Comparison of ENCODE assay signal across 9 cellular contexts in the genomic region with DNA sequence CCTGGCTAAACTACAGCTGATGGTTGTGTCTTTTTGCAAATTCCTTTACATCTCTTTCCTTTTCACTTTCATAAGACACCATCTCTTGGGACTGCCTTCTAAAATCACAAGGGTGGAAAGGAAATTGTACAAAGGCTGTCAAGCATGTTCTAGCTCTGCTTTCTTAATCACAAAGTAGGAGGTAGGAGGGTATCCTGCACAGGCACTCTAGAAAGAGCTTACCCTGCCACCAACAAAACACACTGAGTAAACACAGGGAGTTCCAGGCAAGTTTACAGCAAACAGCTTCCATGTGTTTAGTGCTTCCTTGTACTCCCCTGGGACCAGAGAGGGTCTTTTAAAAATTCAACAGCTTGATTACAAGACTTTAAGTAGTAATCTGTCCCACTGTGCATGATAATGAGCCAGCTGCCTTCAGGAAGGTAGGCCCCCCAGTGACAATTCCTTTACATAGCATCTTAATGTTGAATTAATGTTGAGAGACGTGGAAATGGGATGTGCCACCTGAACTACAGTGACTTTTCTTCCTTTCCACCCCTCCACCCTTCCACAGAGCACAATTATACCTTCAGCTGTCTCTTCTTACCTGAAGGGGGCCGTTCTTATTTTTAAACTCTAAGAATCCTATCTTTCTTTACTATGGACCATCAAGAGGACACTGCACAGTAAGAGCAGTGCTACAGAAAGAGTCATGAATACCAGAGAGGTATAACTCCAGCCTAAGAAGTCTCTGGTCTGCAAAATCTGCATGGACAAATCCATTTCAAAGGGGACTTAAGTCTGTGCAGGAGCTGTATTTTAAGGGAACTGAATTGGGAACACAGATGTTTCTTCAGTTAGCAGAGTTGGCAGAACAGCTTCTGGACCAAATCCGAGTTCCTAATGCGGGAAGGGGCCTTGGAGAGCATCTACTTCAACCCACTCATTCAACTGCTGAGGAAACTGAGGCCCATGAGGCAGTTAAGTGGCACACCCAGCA. TPM values are rescaled to one million over a fixed set of nuclear protein-coding genes. Genes with fewer than 3 reads are reported as not detected.
A peak's percentile ranks its signal among the peaks of the same experiment; 100 is the strongest.
DNase-seq lines count a peak whose midpoint lies in the region; ATAC-seq, FAIRE-seq and TF ChIP-seq lines count a peak whose summit lies in the region.
"Had no signal": no experiment of that assay in that cellular context is flagged by ENCODE, and none has a peak within 500 bp of the region (broad histone marks: within the 10 kb centered on the region; RNA-seq: fewer than 3 reads in every experiment).

No MANE protein-coding gene starts in this region.

- H3K36me3 ChIP-seq in iPS DF 6.9 (ENCODE audit: control insufficient read depth, insufficient read depth, low read length), result no peaks in the 10 kb centered on the region
- no peaks in the 10 kb centered on the region for H3K36me3 ChIP-seq in effector memory CD4-positive, alpha-beta T cell (ENCODE audit: control insufficient read depth, insufficient read depth, low read length)

- H2BK15ac ChIP-seq in H9 (ENCODE audit: low read depth, low read length), result no peak overlapping the region

- H3K27ac Mint-ChIP-seq in H9, result peak overlapping the region; percentile 80 to 93 (median 87); a peak in 6 of 7 replicates
- H3K27ac Mint-ChIP-seq in activated naive CD8-positive, alpha-beta T cell treated with anti-CD3 and anti-CD28 coated beads, Interleukin-2, amount 50 U/mL, for 24 hours, result no peak overlapping the region

- H3K4me1 ChIP-seq in A549, result peaks cover 44% of the 10 kb centered on the region
- peaks cover 6% of the 10 kb centered on the region; the same call in 1 of the 2 replicates for H3K4me1 ChIP-seq in H9 (ENCODE audit: insufficient read depth, low read length)
- H3K4me1 ChIP-seq in iPS DF 6.9 (ENCODE audit: control insufficient read depth, insufficient read depth, low read length), result peaks cover 1% of the 10 kb centered on the region; the same call in 1 of the 2 replicates
- no peaks in the 10 kb centered on the region for H3K4me1 ChIP-seq in effector memory CD4-positive, alpha-beta T cell (ENCODE audit: control insufficient read depth, insufficient read depth, low read length, poor library complexity, severe bottlenecking)

- no peak overlapping the region for H4K91ac ChIP-seq in H9 (ENCODE audit: insufficient read length, low read depth, low read length)

- no peak overlapping the region for H3K18ac ChIP-seq in H9 (ENCODE audit: insufficient read length, low read depth, low read length)

- no peak for TF ChIP-seq POLR2A in A549 (IDR thresholded peaks at IDR 0.05; ENCODE audit: low read length)

- POLR2A ChIA-PET in A549 (lab: Yijun Ruan, JAX), result interaction anchor here (1.9 kb wide), 1 partner anchor 1148 kb away, joined by 5 read pairs; no protein-coding TSS in a partner anchor

- no peaks in the 10 kb centered on the region for H4K20me1 ChIP-seq in H9 (ENCODE audit: control insufficient read depth, insufficient read depth, insufficient read length)

- no peak for FAIRE-seq in A549 (lab: Jason Lieb, UNC)
- FAIRE-seq: GM18507 had no signal

- H3K56ac ChIP-seq in H9 (ENCODE audit: insufficient read length, low read depth, low read length), result no peak overlapping the region

- H3K27me3 Mint-ChIP-seq in H9 (ENCODE audit: low read depth), result no peaks in the 10 kb centered on the region; the same call in none of the 2 replicates
- peaks cover 48% of the 10 kb centered on the region for H3K27me3 Mint-ChIP-seq in activated naive CD8-positive, alpha-beta T cell treated with anti-CD3 and anti-CD28 coated beads, Interleukin-2, amount 50 U/mL, for 24 hours

- H2BK120ac ChIP-seq in H9 (ENCODE audit: low read depth, low read length, poor library complexity, severe bottlenecking), result no peak overlapping the region

- H3K9me3 Mint-ChIP-seq in H9, result no peaks in the 10 kb centered on the region; a peak in 1 of 5 replicates
- no peaks in the 10 kb centered on the region for H3K9me3 Mint-ChIP-seq in activated naive CD8-positive, alpha-beta T cell treated with anti-CD3 and anti-CD28 coated beads, Interleukin-2, amount 50 U/mL, for 24 hours

- no peak overlapping the region for H2BK5ac ChIP-seq in H9 (ENCODE audit: insufficient read length, low read length)

- no peak overlapping the region for H2BK12ac ChIP-seq in H9 (ENCODE audit: insufficient read length, low read depth, low read length)

- TF ChIP-seq EP300 in A549 (IDR thresholded peaks at IDR 0.05), result no peak

- H3K36me3 Mint-ChIP-seq in H9 (ENCODE audit: insufficient read depth in 1 of 3, low read depth in 3 of 3), result peaks cover 0 to 9% (median 8%) of the 10 kb centered on the region in 3 experiments; a peak in 4 of 7 replicates
- H3K36me3 Mint-ChIP-seq in activated naive CD8-positive, alpha-beta T cell treated with anti-CD3 and anti-CD28 coated beads, Interleukin-2, amount 50 U/mL, for 24 hours (ENCODE audit: low read depth), result no peaks in the 10 kb centered on the region

- H3K27ac ChIP-seq in A549 (peak overlapping the region; percentile 78 to 96), H9 (ENCODE audit: insufficient read length, low read depth, low read length) (peak overlapping the region; percentile 1), VCaP (peak overlapping the region; percentile 93), iPS DF 6.9 (ENCODE audit: low read length) (no peak overlapping the region), skin epidermis (peak overlapping the region in 17 of 21 experiments; percentile 78 to 97 (median 90))
- no peak overlapping the region for H3K27ac ChIP-seq in effector memory CD4-positive, alpha-beta T cell (ENCODE audit: insufficient read depth, low read length, poor library complexity, severe bottlenecking)

- H3K4me1 Mint-ChIP-seq in H9, result peaks cover 65 to 74% of the 10 kb centered on the region in 2 experiments
- peaks cover 9% of the 10 kb centered on the region for H3K4me1 Mint-ChIP-seq in activated naive CD8-positive, alpha-beta T cell treated with anti-CD3 and anti-CD28 coated beads, Interleukin-2, amount 50 U/mL, for 24 hours

- H3K4me3 ChIP-seq in A549, result peak overlapping the region; percentile 80
- peak overlapping the region; percentile 69; the same call in 1 of the 2 replicates for H3K4me3 ChIP-seq in iPS DF 6.9 (ENCODE audit: low read length)
- peak overlapping the region; percentile 58 to 86 (median 78) for H3K4me3 ChIP-seq in skin epidermis
- H3K4me3 ChIP-seq in effector memory CD4-positive, alpha-beta T cell (ENCODE audit: insufficient read depth, low read depth, low read length, poor library complexity, severe bottlenecking), result no peak overlapping the region

- H3K14ac ChIP-seq in H9 (ENCODE audit: insufficient read depth, low read length), result no peak overlapping the region

- H4K5ac ChIP-seq in H9 (ENCODE audit: insufficient read length, low read depth, low read length), result no peak overlapping the region

- H3K9me3 ChIP-seq in A549 (no peaks in the 10 kb centered on the region), H9 (ENCODE audit: control insufficient read depth, low read depth, low read length) (no peaks in the 10 kb centered on the region), iPS DF 6.9 (ENCODE audit: control insufficient read depth, insufficient read depth, low read length) (no peaks in the 10 kb centered on the region)
- H3K9me3 ChIP-seq in effector memory CD4-positive, alpha-beta T cell (ENCODE audit: control insufficient read depth, low read length), result no peaks in the 10 kb centered on the region

- CTCF ChIA-PET in A549 (lab: Yijun Ruan, JAX), result interaction anchor here (0.6 to 2.2 kb wide), 19 partner anchors 7 to 1300 kb away, joined by 3 to 6 read pairs (median 3); no protein-coding TSS in a partner anchor

- H3T11ph ChIP-seq in H9 (ENCODE audit: low read length), result no peak overlapping the region

- peak overlapping the region; percentile 37 for H3K9ac ChIP-seq in H9 (ENCODE audit: extremely low read depth, insufficient read length, low read length)

- no peak overlapping the region for H3K23ac ChIP-seq in H9 (ENCODE audit: insufficient read length, low read depth, low read length)

- H3K79me2 ChIP-seq in H9 (ENCODE audit: insufficient read depth, low read length), result peaks cover 50% of the 10 kb centered on the region

- H2BK20ac ChIP-seq in H9 (ENCODE audit: low read depth, low read length, poor library complexity, severe bottlenecking), result no peak overlapping the region

- peak; percentile 37; the same call in 2 of the 3 replicates for TF ChIP-seq CTCF in A549 (IDR thresholded peaks at IDR 0.05)
- TF ChIP-seq CTCF in H9 (conservative IDR thresholded peaks at IDR 0.05), result peak; percentile 50; the same call in 2 of the 3 replicates
- TF ChIP-seq CTCF in VCaP (conservative IDR thresholded peaks at IDR 0.05), result peak; percentile 59

- TF ChIP-seq RAD21 in A549 (conservative IDR thresholded peaks at IDR 0.05 in 1 of 2, IDR thresholded peaks at IDR 0.05 in 1 of 2), result peak; percentile 52 to 55; a peak in 4 of 5 replicates

- peaks cover 9% of the 10 kb centered on the region for H3K23me2 ChIP-seq in H9 (ENCODE audit: insufficient read length, low read depth, low read length, poor library complexity, severe bottlenecking)

- H3K79me1 ChIP-seq in H9 (ENCODE audit: insufficient read depth, low read depth, low read length, poor library complexity, severe bottlenecking), result no peaks in the 10 kb centered on the region

- H2AK5ac ChIP-seq in H9 (ENCODE audit: insufficient read length, low read length), result no peak overlapping the region

- no peak overlapping the region for H3K4ac ChIP-seq in H9 (ENCODE audit: low read depth, low read length)

- H3K4me2 ChIP-seq in A549 (peak overlapping the region; percentile 95), H9 (ENCODE audit: insufficient read depth, insufficient read length, low read length) (peak overlapping the region; percentile 74)

- no peak overlapping the region for H2AFZ ChIP-seq in H9 (ENCODE audit: low read length)

- no peak overlapping the region for H4K8ac ChIP-seq in H9 (replicated peaks; ENCODE audit: insufficient read length, low read depth, low read length)

- H3K27me3 ChIP-seq in H9 (ENCODE audit: insufficient read depth, low read length) (no peaks in the 10 kb centered on the region), iPS DF 6.9 (ENCODE audit: control insufficient read depth, insufficient read depth, low read length) (no peaks in the 10 kb centered on the region)
- H3K27me3 ChIP-seq in effector memory CD4-positive, alpha-beta T cell (replicated peaks; ENCODE audit: control insufficient read depth, insufficient read depth, low read length, poor library complexity, severe bottlenecking), result peaks cover 10% of the 10 kb centered on the region

- ATAC-seq in A549 (peak in 1 of 2 experiments; percentile 25; a peak in 3 of 6 replicates), GM19328 (IDR thresholded peaks at IDR 0.05; ENCODE audit: unreplicated experiment) (no peak)
- ATAC-seq in activated naive CD8-positive, alpha-beta T cell treated with anti-CD3 and anti-CD28 coated beads, Interleukin-2, amount 50 U/mL, for 24 hours, result no peak

- WGBS in A549 (ENCODE audit: missing lambda C conversion rate), result 35% methylated on average over 4 of the region's 4 CpGs
- WGBS in H9 (ENCODE audit: extremely low coverage, insufficient read length, low lambda C conversion rate), result no CpG with 5 or more reads among the region's 4 CpGs
- no CpG with 5 or more reads among the region's 4 CpGs for WGBS in iPS DF 6.9 (ENCODE audit: insufficient coverage, insufficient read length)

- H3K4me3 Mint-ChIP-seq in H9, result peak overlapping the region; percentile 94 to 97
- no peak overlapping the region for H3K4me3 Mint-ChIP-seq in activated naive CD8-positive, alpha-beta T cell treated with anti-CD3 and anti-CD28 coated beads, Interleukin-2, amount 50 U/mL, for 24 hours

- peak; percentile 26 to 39 for DNase-seq in A549 (ENCODE audit: low read depth in 1 of 2, low spot score in 1 of 2)
- DNase-seq in H9, result peak; percentile 38
- DNase-seq in iPS DF 6.9 (ENCODE audit: low read depth, low spot score), result no peak
- DNase-seq in effector memory CD4-positive, alpha-beta T cell, result no peak
- no peak for DNase-seq in activated naive CD8-positive, alpha-beta T cell treated with anti-CD3 and anti-CD28 coated beads, Interleukin-2, amount 50 U/mL, for 24 hours

RNA-seq across cellular contexts. Expression of gene PLPP3, which starts 2.2 kb away (rescaled TPM):
- polyA plus RNA-seq in A549 (2011; rRNA removed) (25.6 and 30.5 TPM in 2 replicates), A549 (2017; fragmentation: RNase III; extraction: RNeasy Plus Mini Kit Qiagen cat#74134 plus additional on column Dnase treatment) (18.4 to 26.8 TPM (median 23.6 TPM) in 3 replicates)
- 12.8 and 17.2 TPM in 2 replicates for polyA plus RNA-seq in A549 (2012; cell fraction: cytosol; rRNA removed)
- polyA plus RNA-seq in A549 (2012; cell fraction: nucleus; rRNA removed), result 20.9 and 21.7 TPM in 2 replicates
- polyA minus RNA-seq in A549 (2011; rRNA and poly(A)+ RNA removed), result 30.5 and 31.5 TPM in 2 replicates
- total RNA-seq in H9 (2021), result 25.3 and 26.7 TPM in 2 replicates

Comparison
In these comparisons a context has a peak if more than half of its experiments do, and no peak if none do; other contexts are left out.
1. DNase-seq: peak in A549 (2 of 2) and H9 (single experiment); none in iPS DF 6.9 (single experiment), effector memory CD4-positive, alpha-beta T cell (0 of 3) and activated naive CD8-positive, alpha-beta T cell treated with anti-CD3 and anti-CD28 coated beads, Interleukin-2, amount 50 U/mL, for 24 hours (single experiment).
2. H3K27ac ChIP-seq: peak in A549 (2 of 2), H9 (single experiment), VCaP (single experiment) and skin epidermis (17 of 21); none in iPS DF 6.9 (single experiment) and effector memory CD4-positive, alpha-beta T cell (single experiment).
3. Peak in every context shown above with its lines, with median percentiles within 50 percentile points of each other: CTCF ChIP-seq.